ENCODE assay signal across 13 cellular contexts in genomic region chr4:67437974-67438713, GRCh38.
DNase-seq lines count a peak whose midpoint lies in the region; ATAC-seq, FAIRE-seq and TF ChIP-seq lines count a peak whose summit lies in the region.
"Had no signal": no experiment of that assay in that cellular context is flagged by ENCODE, and none has a peak within 500 bp of the region (broad histone marks: within the 10 kb centered on the region; RNA-seq: fewer than 3 reads in every experiment).

No MANE protein-coding gene starts in this region.

- H3K27me3 ChIP-seq in ACC112 (ENCODE audit: insufficient read depth, low read length) (no peaks in the 10 kb centered on the region), bronchial epithelial cell (ENCODE audit: control insufficient read depth, insufficient read depth, low read length) (no peaks in the 10 kb centered on the region), body of pancreas (no peaks in the 10 kb centered on the region)

- WGBS in body of pancreas, 2 donors, result 76 to 84% methylated on average over 2 of the region's 2 CpGs

- no peaks in the 10 kb centered on the region for H3K9me3 ChIP-seq in body of pancreas

- peak overlapping the region; percentile 24; the same call in 1 of the 2 replicates for H3K27ac ChIP-seq in ACC112 (ENCODE audit: low read depth, low read length)
- no peak overlapping the region for H3K27ac ChIP-seq in body of pancreas

- TF ChIP-seq CTCF in bronchial epithelial cell (IDR thresholded peaks at IDR 0.05; ENCODE audit: insufficient read depth, low read length, severe bottlenecking), result no peak
- no peak for TF ChIP-seq CTCF in body of pancreas (IDR thresholded peaks at IDR 0.05)

- no peak overlapping the region for H2AFZ ChIP-seq in ACC112 (ENCODE audit: low read length, unreplicated experiment)

- no peak for FAIRE-seq in bronchial epithelial cell (lab: Jason Lieb, UNC)
- FAIRE-seq: GM12892 had no signal

- ATAC-seq in body of pancreas, result no peak

- no peak for TF ChIP-seq POLR2A in body of pancreas (IDR thresholded peaks at IDR 0.05)

- peaks cover 11% of the 10 kb centered on the region for H3K4me1 ChIP-seq in ACC112 (ENCODE audit: control insufficient read depth, insufficient read depth, low read length, unreplicated experiment)
- no peaks in the 10 kb centered on the region for H3K4me1 ChIP-seq in body of pancreas

- no peaks in the 10 kb centered on the region for H3K36me3 ChIP-seq in ACC112 (ENCODE audit: insufficient read depth, low read length)
- H3K36me3 ChIP-seq in bronchial epithelial cell (ENCODE audit: control insufficient read depth, insufficient read depth, low read length), result no peaks in the 10 kb centered on the region
- no peaks in the 10 kb centered on the region for H3K36me3 ChIP-seq in body of pancreas (replicated peaks in 1 of 2; ENCODE audit: insufficient read depth in 1 of 2, low read depth in 2 of 2)

- H3K79me2 ChIP-seq in ACC112 (ENCODE audit: control insufficient read depth, insufficient read depth, low read length, unreplicated experiment), result no peaks in the 10 kb centered on the region

- DNase-seq in HCEC 1CT (peak; percentile 61), bronchial epithelial cell (ENCODE audit: low read depth) (peak; percentile 63), hepatic stellate cell (ENCODE audit: low spot score) (peak; percentile 17), body of pancreas (no peak), KG1 (lab: John Stamatoyannopoulos, UW) (no peak), NCI-H1092 (lab: John Stamatoyannopoulos, UW) (no peak), activated T-cell treated with anti-CD3 and anti-CD28 coated beads for 4 hours (no peak)
- DNase-seq: activated CD4-positive, alpha-beta T cell treated with anti-CD3 and anti-CD28 coated beads, Interleukin-2, amount 50 U/mL, for 4 hours; CD4-positive, CD25-positive, alpha-beta regulatory T cell; NCI-H1105 treated with DMSO at 0.1 percent for 48 hours; SHP77 had no signal

- intact Hi-C loops in body of pancreas (cut with DNase I), result no loop called here

- H3K4me3 ChIP-seq in ACC112 (ENCODE audit: low read depth, low read length), result no peak overlapping the region
- no peak overlapping the region for H3K4me3 ChIP-seq in bronchial epithelial cell (ENCODE audit: low read depth, low read length)
- no peak overlapping the region for H3K4me3 ChIP-seq in body of pancreas

Comparison
In these comparisons a context has a peak if more than half of its experiments do, and no peak if none do; other contexts are left out.
1. DNase-seq: peak in HCEC 1CT (single experiment), bronchial epithelial cell (single experiment) and hepatic stellate cell (single experiment); none in body of pancreas (0 of 4), KG1 (single experiment), NCI-H1092 (single experiment) and activated T-cell treated with anti-CD3 and anti-CD28 coated beads for 4 hours (single experiment).